Comparison of ENCODE assay signal across 20 cellular contexts in the genomic region with DNA sequence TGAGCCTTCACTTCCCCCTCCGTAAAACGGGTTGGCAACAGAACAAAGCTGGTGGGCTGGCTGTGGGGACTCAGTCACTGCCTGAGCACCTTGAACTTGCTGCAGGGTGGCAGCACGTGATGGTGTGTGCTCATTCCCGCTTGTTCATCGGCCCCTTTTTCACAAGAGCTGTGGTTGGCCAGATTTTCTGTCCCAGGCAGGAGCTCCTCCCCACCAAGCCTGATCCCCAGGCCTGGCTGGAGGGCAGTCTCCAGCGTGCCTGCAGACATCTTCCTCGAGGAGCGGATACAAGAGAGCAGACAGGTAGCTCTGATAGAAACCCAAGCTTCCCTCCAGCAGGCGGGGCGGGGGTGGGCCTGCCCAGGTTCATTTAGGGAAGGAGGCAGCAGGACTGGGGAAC.
"Had no signal": no experiment of that assay in that cellular context is flagged by ENCODE, and none has a peak within 500 bp of the region (broad histone marks: within the 10 kb centered on the region; RNA-seq: fewer than 3 reads in every experiment).

No MANE protein-coding gene starts in this region.

- DNase-seq: activated naive CD8-positive, alpha-beta T cell treated with anti-CD3 and anti-CD28 coated beads for 36 hours; activated T-cell treated with anti-CD3 and anti-CD28 coated beads, Interleukin-2, amount 50 U/mL, for 24 hours; amniotic stem cell; effector memory CD4-positive, alpha-beta T cell; foreskin melanocyte; occipital lobe; spleen; stimulated activated CD4-positive, alpha-beta T cell treated with anti-CD3 and anti-CD28 coated beads, Interleukin-4, amount 100 ng/mL, for 24 hours; stimulated activated naive CD8-positive, alpha-beta T cell treated with anti-CD3 and anti-CD28 coated beads, Interleukin-15, Interleukin-2, amounts not matched to agents 100 U/mL and 50 U/mL, for 24 hours; T-cell; upper lobe of right lung had no signal

- FAIRE-seq: colon, endothelial cell of umbilical vein, TTC549 had no signal

- H3K4me3 ChIP-seq: breast epithelium, spleen, upper lobe of right lung had no signal

- H3K27ac Mint-ChIP-seq: activated naive CD8-positive, alpha-beta T cell treated with anti-CD3 and anti-CD28 coated beads for 36 hours; activated T-cell treated with anti-CD3 and anti-CD28 coated beads, Interleukin-2, amount 50 U/mL, for 24 hours; activated T-helper 17 cell treated with anti-CD3 and anti-CD28 coated beads, Interleukin-2, amount 50 U/mL, for 72 hours; T-cell; T-helper 2 cell treated with Interferon-gamma antibody and Interleukin-4, amounts not matched to agents 5 μg/mL and 100 μg/mL, for 36 hours had no signal

- H3K36me3 Mint-ChIP-seq: activated naive CD8-positive, alpha-beta T cell treated with anti-CD3 and anti-CD28 coated beads for 36 hours; T-cell had no signal

- H3K27me3 ChIP-seq: breast epithelium, upper lobe of right lung had no signal

- H3K9me3 Mint-ChIP-seq: activated naive CD8-positive, alpha-beta T cell treated with anti-CD3 and anti-CD28 coated beads for 36 hours; activated T-cell treated with anti-CD3 and anti-CD28 coated beads, Interleukin-2, amount 50 U/mL, for 24 hours; activated T-helper 17 cell treated with anti-CD3 and anti-CD28 coated beads, Interleukin-2, amount 50 U/mL, for 72 hours; central memory CD8-positive, alpha-beta T cell; nephron; T-cell; T-helper 2 cell treated with Interferon-gamma antibody and Interleukin-4, amounts not matched to agents 5 μg/mL and 100 μg/mL, for 36 hours had no signal

- H3K27ac ChIP-seq: breast epithelium, spleen, upper lobe of right lung had no signal

- H3K4me3 Mint-ChIP-seq: activated naive CD8-positive, alpha-beta T cell treated with anti-CD3 and anti-CD28 coated beads for 36 hours; activated T-cell treated with anti-CD3 and anti-CD28 coated beads, Interleukin-2, amount 50 U/mL, for 24 hours; activated T-helper 17 cell treated with anti-CD3 and anti-CD28 coated beads, Interleukin-2, amount 50 U/mL, for 72 hours; central memory CD8-positive, alpha-beta T cell; nephron; T-cell; T-helper 2 cell treated with Interferon-gamma antibody and Interleukin-4, amounts not matched to agents 5 μg/mL and 100 μg/mL, for 36 hours had no signal

- H3K4me1 Mint-ChIP-seq: activated naive CD8-positive, alpha-beta T cell treated with anti-CD3 and anti-CD28 coated beads for 36 hours; activated T-helper 17 cell treated with anti-CD3 and anti-CD28 coated beads, Interleukin-2, amount 50 U/mL, for 72 hours; central memory CD8-positive, alpha-beta T cell; T-cell had no signal

- H3K36me3 ChIP-seq: breast epithelium, spleen, upper lobe of right lung had no signal

- H3K27me3 Mint-ChIP-seq: activated naive CD8-positive, alpha-beta T cell treated with anti-CD3 and anti-CD28 coated beads for 36 hours had no signal

- ATAC-seq: activated T-helper 17 cell treated with anti-CD3 and anti-CD28 coated beads, Interleukin-2, amount 50 U/mL, for 72 hours; esophagus mucosa; stimulated activated naive CD8-positive, alpha-beta T cell treated with anti-CD3 and anti-CD28 coated beads, Interleukin-15, Interleukin-2, amounts not matched to agents 100 U/mL and 50 U/mL, for 24 hours; T-cell; upper lobe of right lung had no signal

- H3K4me1 ChIP-seq: breast epithelium, spleen had no signal

- H3K9me3 ChIP-seq: breast epithelium, spleen, upper lobe of right lung had no signal
